8 cellular contexts compared by ENCODE assay signal in genomic region chr5:52788505-52788821, GRCh38. TPM values are rescaled to one million over a fixed set of nuclear protein-coding genes. Genes with fewer than 3 reads are reported as not detected.
DNase-seq lines count a peak whose midpoint lies in the region; ATAC-seq and TF ChIP-seq lines count a peak whose summit lies in the region.

No MANE protein-coding gene starts in this region.

- peaks cover 13% of the 10 kb centered on the region for H3K27me3 Mint-ChIP-seq in H9 (ENCODE audit: low read depth)
- no peaks in the 10 kb centered on the region for H3K27me3 Mint-ChIP-seq in activated CD8-positive, alpha-beta T cell treated with anti-CD3 and anti-CD28 coated beads, Interleukin-2, amount 10 ng/mL, durations not matched to agents 7 days and 5 days (ENCODE audit: low read depth)

- no peak overlapping the region for H2BK12ac ChIP-seq in H9 (ENCODE audit: insufficient read length, low read depth, low read length)

- ATAC-seq in activated CD8-positive, alpha-beta T cell treated with anti-CD3 and anti-CD28 coated beads, Interleukin-2, amount 10 ng/mL, durations not matched to agents 7 days and 5 days, result no peak

- no CpG with 5 or more reads among the region's 7 CpGs for WGBS in H9 (ENCODE audit: extremely low coverage, insufficient read length, low lambda C conversion rate)
- WGBS in iPS DF 6.9 (ENCODE audit: insufficient coverage, insufficient read length), result no CpG with 5 or more reads among the region's 7 CpGs

- peaks cover 0 to 2% of the 10 kb centered on the region in 2 experiments; a peak in 1 of 5 replicates for H3K9me3 Mint-ChIP-seq in H9
- no peaks in the 10 kb centered on the region for H3K9me3 Mint-ChIP-seq in activated CD8-positive, alpha-beta T cell treated with anti-CD3 and anti-CD28 coated beads, Interleukin-2, amount 10 ng/mL, durations not matched to agents 7 days and 5 days (ENCODE audit: insufficient read depth)

- no peaks in the 10 kb centered on the region for H3K79me1 ChIP-seq in H9 (ENCODE audit: insufficient read depth, low read depth, low read length, poor library complexity, severe bottlenecking)

- H3K18ac ChIP-seq in H9 (ENCODE audit: insufficient read length, low read depth, low read length), result no peak overlapping the region

- H3K14ac ChIP-seq in H9 (ENCODE audit: insufficient read depth, low read length), result no peak overlapping the region

- peak overlapping the region; percentile 86 for H3K4me2 ChIP-seq in H9 (ENCODE audit: insufficient read depth, insufficient read length, low read length)

- peaks cover 8% of the 10 kb centered on the region for H3K23me2 ChIP-seq in H9 (ENCODE audit: insufficient read length, low read depth, low read length, poor library complexity, severe bottlenecking)

- no peak overlapping the region for H3K23ac ChIP-seq in H9 (ENCODE audit: insufficient read length, low read depth, low read length)

- H3K4me1 Mint-ChIP-seq in H9, result peaks cover 19 to 22% of the 10 kb centered on the region in 2 experiments
- peaks cover 43% of the 10 kb centered on the region for H3K4me1 Mint-ChIP-seq in activated CD8-positive, alpha-beta T cell treated with anti-CD3 and anti-CD28 coated beads, Interleukin-2, amount 10 ng/mL, durations not matched to agents 7 days and 5 days (ENCODE audit: low read depth)

- no peak overlapping the region for H3K56ac ChIP-seq in H9 (ENCODE audit: insufficient read length, low read depth, low read length)

- H3K4ac ChIP-seq in H9 (ENCODE audit: low read depth, low read length), result no peak overlapping the region

- H3K9me3 ChIP-seq in H9 (ENCODE audit: control insufficient read depth, low read depth, low read length) (no peaks in the 10 kb centered on the region), iPS DF 6.9 (ENCODE audit: control insufficient read depth, insufficient read depth, low read length) (no peaks in the 10 kb centered on the region)

- no peak overlapping the region for H2BK5ac ChIP-seq in H9 (ENCODE audit: insufficient read length, low read length)

- no peaks in the 10 kb centered on the region for H3K36me3 ChIP-seq in iPS DF 6.9 (ENCODE audit: control insufficient read depth, insufficient read depth, low read length)

- no peak overlapping the region for H4K91ac ChIP-seq in H9 (ENCODE audit: insufficient read length, low read depth, low read length)

- peak overlapping the region; percentile 52 for H3K9ac ChIP-seq in H9 (ENCODE audit: extremely low read depth, insufficient read length, low read length)

- no peak overlapping the region; a peak in 1 of 7 replicates for H3K27ac Mint-ChIP-seq in H9
- H3K27ac Mint-ChIP-seq in activated CD8-positive, alpha-beta T cell treated with anti-CD3 and anti-CD28 coated beads, Interleukin-2, amount 10 ng/mL, durations not matched to agents 7 days and 5 days, result no peak overlapping the region

- no peak overlapping the region for H2BK20ac ChIP-seq in H9 (ENCODE audit: low read depth, low read length, poor library complexity, severe bottlenecking)

- POLR2A ChIA-PET in activated CD8-positive, alpha-beta T cell treated with anti-CD3 and anti-CD28 coated beads, Interleukin-2, amount 10 ng/mL, durations not matched to agents 7 days and 5 days (lab: Charles Lee), result interaction anchor here (1.7 to 2.1 kb wide), 2 partner anchors 11 to 12 kb away, joined by 9 to 13 read pairs; no protein-coding TSS in a partner anchor

- H4K20me1 ChIP-seq in H9 (ENCODE audit: control insufficient read depth, insufficient read depth, insufficient read length), result no peaks in the 10 kb centered on the region

- H3K36me3 Mint-ChIP-seq in H9 (ENCODE audit: insufficient read depth in 1 of 3, low read depth in 3 of 3), result no peaks in the 10 kb centered on the region
- H3K36me3 Mint-ChIP-seq in activated CD8-positive, alpha-beta T cell treated with anti-CD3 and anti-CD28 coated beads, Interleukin-2, amount 10 ng/mL, durations not matched to agents 7 days and 5 days (ENCODE audit: low read depth), result peaks cover 15% of the 10 kb centered on the region

- CTCF ChIA-PET in activated CD8-positive, alpha-beta T cell treated with anti-CD3 and anti-CD28 coated beads, Interleukin-2, amount 10 ng/mL, durations not matched to agents 7 days and 5 days (lab: Charles Lee), result interaction anchor here (1.0 to 3.7 kb wide), 10 partner anchors 8 to 127 kb away, joined by 3 to 38 read pairs (median 8); no protein-coding TSS in a partner anchor

- H3K4me3 Mint-ChIP-seq in H9, result peak overlapping the region; percentile 86 to 92
- H3K4me3 Mint-ChIP-seq in activated CD8-positive, alpha-beta T cell treated with anti-CD3 and anti-CD28 coated beads, Interleukin-2, amount 10 ng/mL, durations not matched to agents 7 days and 5 days, result peak overlapping the region; percentile 92

- H3K27me3 ChIP-seq in H9 (ENCODE audit: insufficient read depth, low read length) (no peaks in the 10 kb centered on the region), iPS DF 6.9 (ENCODE audit: control insufficient read depth, insufficient read depth, low read length) (no peaks in the 10 kb centered on the region)

- H2BK15ac ChIP-seq in H9 (ENCODE audit: low read depth, low read length), result no peak overlapping the region

- H3K4me3 ChIP-seq in iPS DF 6.9 (ENCODE audit: low read length), result peak overlapping the region; percentile 70; the same call in 1 of the 2 replicates
- H3K4me3 ChIP-seq in skin epidermis, result peak overlapping the region; percentile 42 to 69 (median 53)

- no peak overlapping the region for H2AK5ac ChIP-seq in H9 (ENCODE audit: insufficient read length, low read length)

- no peak overlapping the region for H3K27ac ChIP-seq in H9 (ENCODE audit: insufficient read length, low read depth, low read length)
- H3K27ac ChIP-seq in iPS DF 6.9 (ENCODE audit: low read length), result no peak overlapping the region
- peak overlapping the region in 20 of 21 experiments; percentile 55 to 89 (median 77) for H3K27ac ChIP-seq in skin epidermis

- H4K5ac ChIP-seq in H9 (ENCODE audit: insufficient read length, low read depth, low read length), result no peak overlapping the region

- DNase-seq in H9 (no peak), iPS DF 6.9 (ENCODE audit: low read depth, low spot score) (no peak), GM19240 (ENCODE audit: insufficient read length, low spot score) (no peak), NCI-H1048 (lab: John Stamatoyannopoulos, UW) (no peak), HuH-7 (ENCODE audit: low spot score) (no peak), GF-D8 (lab: John Stamatoyannopoulos, UW) (no peak)
- no peak for DNase-seq in activated CD8-positive, alpha-beta T cell treated with anti-CD3 and anti-CD28 coated beads, Interleukin-2, amount 10 ng/mL, durations not matched to agents 7 days and 5 days

- H3K4me1 ChIP-seq in H9 (ENCODE audit: insufficient read depth, low read length), result no peaks in the 10 kb centered on the region
- H3K4me1 ChIP-seq in iPS DF 6.9 (ENCODE audit: control insufficient read depth, insufficient read depth, low read length), result no peaks in the 10 kb centered on the region

- H3K79me2 ChIP-seq in H9 (ENCODE audit: insufficient read depth, low read length), result no peaks in the 10 kb centered on the region

- no peak overlapping the region for H3T11ph ChIP-seq in H9 (ENCODE audit: low read length)

- no peak overlapping the region for H2BK120ac ChIP-seq in H9 (ENCODE audit: low read depth, low read length, poor library complexity, severe bottlenecking)

- TF ChIP-seq CTCF in H9 (conservative IDR thresholded peaks at IDR 0.05), result no peak

- no peak overlapping the region for H4K8ac ChIP-seq in H9 (replicated peaks; ENCODE audit: insufficient read length, low read depth, low read length)

- no peak overlapping the region for H2AFZ ChIP-seq in H9 (ENCODE audit: low read length)

RNA-seq across cellular contexts. Expression of gene ITGA1, which starts 0.7 kb away (rescaled TPM):
- 2.8 and 3.9 TPM in 2 replicates for total RNA-seq in H9 (2021)
- total RNA-seq in activated CD8-positive, alpha-beta T cell treated with anti-CD3 and anti-CD28 coated beads, Interleukin-2, amount 10 ng/mL, durations not matched to agents 7 days and 5 days, result 10 to 100 TPM; 18.0 to 19.2 TPM

RNA-seq across cellular contexts. Expression of gene PELO, which starts 0.7 kb away (rescaled TPM):
- 18.6 and 20.3 TPM in 2 replicates for total RNA-seq in H9 (2021)
- 10 to 100 TPM; 22.9 to 25.7 TPM for total RNA-seq in activated CD8-positive, alpha-beta T cell treated with anti-CD3 and anti-CD28 coated beads, Interleukin-2, amount 10 ng/mL, durations not matched to agents 7 days and 5 days

Comparison
In these comparisons a context has a peak if more than half of its experiments do, and no peak if none do; other contexts are left out.
1. H3K27ac ChIP-seq: peak in skin epidermis (20 of 21); none in H9 (single experiment) and iPS DF 6.9 (single experiment).